Comparison of ENCODE assay signal across 1 cellular context in genomic region chr7:111076205-111076604, GRCh38.
TF ChIP-seq lines count a peak whose summit lies in the region.

No MANE protein-coding gene starts in this region.

TF ChIP-seq in GM23338, 12 proteins besides CTCF, POLR2A, EP300 and RAD21 (continued from another document):
- TF ChIP-seq ZNF462 (CRISPR knock-in tag; IDR thresholded peaks at IDR 0.05) = no peak
- no peak for TF ChIP-seq JUNB (IDR thresholded peaks at IDR 0.05; ENCODE audit: unreplicated experiment)
- no peak for TF ChIP-seq EZH2phosphoT487 (IDR thresholded peaks at IDR 0.05; ENCODE audit: unreplicated experiment)
- no peak for TF ChIP-seq EZH2 (IDR thresholded peaks at IDR 0.05; ENCODE audit: low read depth, unreplicated experiment)
- no peak for TF ChIP-seq ZNF331 (CRISPR knock-in tag; IDR thresholded peaks at IDR 0.05; ENCODE audit: low read depth)
- no peak for TF ChIP-seq ETS1 (IDR thresholded peaks at IDR 0.05)
- TF ChIP-seq, protein P1, sequence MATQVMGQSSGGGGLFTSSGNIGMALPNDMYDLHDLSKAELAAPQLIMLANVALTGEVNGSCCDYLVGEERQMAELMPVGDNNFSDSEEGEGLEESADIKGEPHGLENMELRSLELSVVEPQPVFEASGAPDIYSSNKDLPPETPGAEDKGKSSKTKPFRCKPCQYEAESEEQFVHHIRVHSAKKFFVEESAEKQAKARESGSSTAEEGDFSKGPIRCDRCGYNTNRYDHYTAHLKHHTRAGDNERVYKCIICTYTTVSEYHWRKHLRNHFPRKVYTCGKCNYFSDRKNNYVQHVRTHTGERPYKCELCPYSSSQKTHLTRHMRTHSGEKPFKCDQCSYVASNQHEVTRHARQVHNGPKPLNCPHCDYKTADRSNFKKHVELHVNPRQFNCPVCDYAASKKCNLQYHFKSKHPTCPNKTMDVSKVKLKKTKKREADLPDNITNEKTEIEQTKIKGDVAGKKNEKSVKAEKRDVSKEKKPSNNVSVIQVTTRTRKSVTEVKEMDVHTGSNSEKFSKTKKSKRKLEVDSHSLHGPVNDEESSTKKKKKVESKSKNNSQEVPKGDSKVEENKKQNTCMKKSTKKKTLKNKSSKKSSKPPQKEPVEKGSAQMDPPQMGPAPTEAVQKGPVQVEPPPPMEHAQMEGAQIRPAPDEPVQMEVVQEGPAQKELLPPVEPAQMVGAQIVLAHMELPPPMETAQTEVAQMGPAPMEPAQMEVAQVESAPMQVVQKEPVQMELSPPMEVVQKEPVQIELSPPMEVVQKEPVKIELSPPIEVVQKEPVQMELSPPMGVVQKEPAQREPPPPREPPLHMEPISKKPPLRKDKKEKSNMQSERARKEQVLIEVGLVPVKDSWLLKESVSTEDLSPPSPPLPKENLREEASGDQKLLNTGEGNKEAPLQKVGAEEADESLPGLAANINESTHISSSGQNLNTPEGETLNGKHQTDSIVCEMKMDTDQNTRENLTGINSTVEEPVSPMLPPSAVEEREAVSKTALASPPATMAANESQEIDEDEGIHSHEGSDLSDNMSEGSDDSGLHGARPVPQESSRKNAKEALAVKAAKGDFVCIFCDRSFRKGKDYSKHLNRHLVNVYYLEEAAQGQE (IDR thresholded peaks at IDR 0.05; ENCODE audit: unreplicated experiment) = no peak
